In the genomic region with DNA sequence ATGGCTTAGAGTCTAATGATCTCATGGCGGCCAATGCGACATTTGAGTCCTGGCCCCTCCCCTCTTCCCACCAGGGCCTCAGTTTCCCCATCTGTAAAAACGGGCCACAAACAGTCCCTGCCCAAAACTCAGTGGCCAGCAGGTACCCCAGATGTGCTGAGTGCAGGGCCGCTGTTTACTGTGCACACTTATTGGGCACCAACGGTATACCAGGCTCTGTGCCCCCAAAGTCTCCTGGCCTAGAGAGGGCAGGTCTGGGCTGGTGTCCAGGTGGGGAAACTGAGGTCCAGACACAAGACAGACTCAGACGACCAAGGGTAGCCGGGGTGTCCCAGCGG, we compare ENCODE assay signal across 37 cellular contexts. TPM values are rescaled to one million over a fixed set of nuclear protein-coding genes. Genes with fewer than 3 reads are reported as not detected.
"Had no signal": no experiment of that assay in that cellular context is flagged by ENCODE, and none has a peak within 500 bp of the region (broad histone marks: within the 10 kb centered on the region; RNA-seq: fewer than 3 reads in every experiment).

No MANE protein-coding gene starts in this region.

- H3K27ac Mint-ChIP-seq: activated CD4-positive, alpha-beta memory T cell treated with anti-CD3 and anti-CD28 coated beads for 36 hours; activated CD4-positive, alpha-beta T cell treated with anti-CD3 and anti-CD28 coated beads, Interleukin-2, amount 10 ng/mL, durations not matched to agents 24 days and 14 days; activated naive CD4-positive, alpha-beta T cell treated with anti-CD3 and anti-CD28 coated beads, Interleukin-2, amount 50 U/mL, for 24 hours; activated naive CD8-positive, alpha-beta T cell treated with anti-CD3 and anti-CD28 coated beads, Interleukin-2, amount 50 U/mL, for 24 hours; activated T-cell treated with anti-CD3 and anti-CD28 coated beads, Interleukin-2, amount 50 U/mL, for 24 hours; naive B cell; nephron progenitor cell; stimulated activated effector memory CD8-positive, alpha-beta T cell treated with anti-CD3 and anti-CD28 coated beads, Interleukin-12 subunit alpha, Interleukin-12 subunit beta, amount 100 ng/mL, for 72 hours; stimulated activated naive CD8-positive, alpha-beta T cell treated with anti-CD3 and anti-CD28 coated beads, Interleukin-15, Interleukin-2, amounts not matched to agents 100 ng/mL and 50 ng/mL, for 24 hours had no signal

- H2AFZ ChIP-seq: parathyroid adenoma had no signal

- H3K4me1 ChIP-seq: left ventricle myocardium inferior, parathyroid adenoma had no signal

- H3K4me1 Mint-ChIP-seq: naive B cell had no signal

- H3K27ac ChIP-seq: epithelial cell of prostate, esophagus squamous epithelium, left ventricle myocardium inferior, parathyroid adenoma, thoracic aorta, upper lobe of left lung, vagina, WERI-Rb-1 had no signal

- H3K9me3 Mint-ChIP-seq: activated naive CD4-positive, alpha-beta T cell treated with anti-CD3 and anti-CD28 coated beads, Interleukin-2, amount 50 U/mL, for 24 hours; activated naive CD8-positive, alpha-beta T cell treated with anti-CD3 and anti-CD28 coated beads, Interleukin-2, amount 50 U/mL, for 24 hours; naive B cell; stimulated activated effector memory CD8-positive, alpha-beta T cell treated with anti-CD3 and anti-CD28 coated beads, Interleukin-12 subunit alpha, Interleukin-12 subunit beta, amount 100 ng/mL, for 72 hours; stimulated activated naive CD8-positive, alpha-beta T cell treated with anti-CD3 and anti-CD28 coated beads, Interleukin-15, Interleukin-2, amounts not matched to agents 100 ng/mL and 50 ng/mL, for 24 hours had no signal

- H3K9ac ChIP-seq: parathyroid adenoma had no signal

- DNase-seq: activated CD4-positive, alpha-beta memory T cell treated with anti-CD3 and anti-CD28 coated beads for 36 hours; activated CD4-positive, alpha-beta T cell treated with anti-CD3 and anti-CD28 coated beads, Interleukin-2, amount 10 ng/mL, durations not matched to agents 24 days and 14 days; activated CD8-positive, alpha-beta memory T cell treated with anti-CD3 and anti-CD28 coated beads, Interleukin-2, amount 50 U/mL, for 48 hours; activated gamma-delta T cell treated with Interleukin-2 at 50 U/mL for 16 hours; activated naive CD8-positive, alpha-beta T cell treated with anti-CD3 and anti-CD28 coated beads, Interleukin-2, amount 50 U/mL, for 24 hours; activated T-cell treated with anti-CD3 and anti-CD28 coated beads, Interleukin-2, amount 50 U/mL, for 24 hours; amygdala; central memory CD4-positive, alpha-beta T cell; dermis blood vessel endothelial cell; effector CD4-positive, alpha-beta T cell; esophagus squamous epithelium; foreskin melanocyte; left ventricle myocardium inferior; naive B cell; nucleus accumbens; stimulated activated CD4-positive, alpha-beta T cell treated with anti-CD3 and anti-CD28 coated beads, Interleukin-12 subunit alpha, Interleukin-12 subunit beta, amount 100 ng/mL, for 4 hours; stimulated activated CD4-positive, alpha-beta T cell treated with anti-CD3 and anti-CD28 coated beads, Interleukin-4, amount 100 ng/mL, for 24 hours; T1000; upper lobe of left lung; WERI-Rb-1 had no signal

- H3K4me3 ChIP-seq: esophagus squamous epithelium, left ventricle myocardium inferior, lung, thoracic aorta, upper lobe of left lung, vagina had no signal

- H3K27me3 ChIP-seq: esophagus squamous epithelium, upper lobe of left lung, vagina had no signal

- H3K36me3 ChIP-seq: thoracic aorta had no signal

- ATAC-seq: activated CD4-positive, CD25-positive, alpha-beta regulatory T cell treated with anti-CD3 and anti-CD28 coated beads, Interleukin-2, amount 50 U/mL, for 24 hours; activated naive CD8-positive, alpha-beta T cell treated with anti-CD3 and anti-CD28 coated beads, Interleukin-2, amount 50 U/mL, for 24 hours; stimulated activated effector memory CD8-positive, alpha-beta T cell treated with anti-CD3 and anti-CD28 coated beads, Interleukin-12 subunit alpha, Interleukin-12 subunit beta, amount 100 ng/mL, for 72 hours had no signal

- FAIRE-seq: endometrium, islet of Langerhans had no signal

- H3K27me3 Mint-ChIP-seq: activated CD4-positive, alpha-beta memory T cell treated with anti-CD3 and anti-CD28 coated beads for 36 hours; activated CD4-positive, alpha-beta T cell treated with anti-CD3 and anti-CD28 coated beads, Interleukin-2, amount 10 ng/mL, durations not matched to agents 24 days and 14 days; activated naive CD4-positive, alpha-beta T cell treated with anti-CD3 and anti-CD28 coated beads, Interleukin-2, amount 50 U/mL, for 24 hours; activated naive CD8-positive, alpha-beta T cell treated with anti-CD3 and anti-CD28 coated beads, Interleukin-2, amount 50 U/mL, for 24 hours; activated T-cell treated with anti-CD3 and anti-CD28 coated beads, Interleukin-2, amount 50 U/mL, for 24 hours; naive B cell; stimulated activated naive CD8-positive, alpha-beta T cell treated with anti-CD3 and anti-CD28 coated beads, Interleukin-15, Interleukin-2, amounts not matched to agents 100 ng/mL and 50 ng/mL, for 24 hours had no signal

- H3K9me3 ChIP-seq: esophagus squamous epithelium, left ventricle myocardium inferior, thoracic aorta, upper lobe of left lung, vagina had no signal

- H3K4me3 Mint-ChIP-seq: activated CD4-positive, alpha-beta memory T cell treated with anti-CD3 and anti-CD28 coated beads for 36 hours; activated CD4-positive, alpha-beta T cell treated with anti-CD3 and anti-CD28 coated beads, Interleukin-2, amount 10 ng/mL, durations not matched to agents 24 days and 14 days; activated naive CD4-positive, alpha-beta T cell treated with anti-CD3 and anti-CD28 coated beads, Interleukin-2, amount 50 U/mL, for 24 hours; activated naive CD8-positive, alpha-beta T cell treated with anti-CD3 and anti-CD28 coated beads, Interleukin-2, amount 50 U/mL, for 24 hours; activated T-cell treated with anti-CD3 and anti-CD28 coated beads, Interleukin-2, amount 50 U/mL, for 24 hours; naive B cell; nephron progenitor cell; stimulated activated effector memory CD8-positive, alpha-beta T cell treated with anti-CD3 and anti-CD28 coated beads, Interleukin-12 subunit alpha, Interleukin-12 subunit beta, amount 100 ng/mL, for 72 hours; stimulated activated naive CD8-positive, alpha-beta T cell treated with anti-CD3 and anti-CD28 coated beads, Interleukin-15, Interleukin-2, amounts not matched to agents 100 ng/mL and 50 ng/mL, for 24 hours had no signal

RNA-seq across cellular contexts. Expression of a gene that starts 39.6 kb away (rescaled TPM):
- total RNA-seq: activated CD4-positive, alpha-beta memory T cell treated with anti-CD3 and anti-CD28 coated beads for 36 hours; esophagus squamous epithelium; left ventricle myocardium inferior; skeletal muscle tissue; subcutaneous adipose tissue; T-helper 1 cell treated with Interleukin-12 subunit alpha and Interleukin-12 subunit beta and Interleukin-4 antibody, amounts not matched to agents 30 ng/mL and 1 ng/mL, for 36 hours; vagina had no signal
- polyA plus RNA-seq: right cardiac atrium had no signal

RNA-seq across cellular contexts. Expression of a gene that starts 43.4 kb away (rescaled TPM):
- total RNA-seq: dermis blood vessel endothelial cell, left ventricle myocardium inferior, mesenteric fat pad, right cardiac atrium, skeletal muscle tissue, subcutaneous adipose tissue, thoracic aorta, upper lobe of left lung, vagina had no signal
- polyA plus RNA-seq: right cardiac atrium had no signal
